In genomic region chr4:18022572-18023039, GRCh38 we compare ENCODE assay signal across 8 cellular contexts. TPM values are rescaled to one million over a fixed set of nuclear protein-coding genes. Genes with fewer than 3 reads are reported as not detected.
DNase-seq lines count a peak whose midpoint lies in the region; ATAC-seq and TF ChIP-seq lines count a peak whose summit lies in the region.

No MANE protein-coding gene starts in this region.

- H3K9ac ChIP-seq in parathyroid adenoma, result no peak overlapping the region

- H3K9me2 ChIP-seq in PC-9 (ENCODE audit: insufficient read depth), result no peaks in the 10 kb centered on the region

- H3K9me3 ChIP-seq in PC-9 (ENCODE audit: insufficient read depth, low read depth), result no peaks in the 10 kb centered on the region
- H3K9me3 ChIP-seq in esophagus squamous epithelium, result no peaks in the 10 kb centered on the region
- H3K9me3 ChIP-seq in parathyroid adenoma (ENCODE audit: control insufficient read depth, low read length), result no peaks in the 10 kb centered on the region

- no peak for TF ChIP-seq POLR2A in esophagus squamous epithelium (IDR thresholded peaks at IDR 0.05)

- H3K4me3 ChIP-seq in PC-9 (peak overlapping the region; percentile 75), esophagus squamous epithelium (peak overlapping the region; percentile 89 to 99 (median 93)), parathyroid adenoma (ENCODE audit: low read depth, low read length) (peak overlapping the region; percentile 76)

- no peak for ATAC-seq in GM19035 (IDR thresholded peaks at IDR 0.05; ENCODE audit: unreplicated experiment)

- H3K4me1 ChIP-seq in PC-9 (replicated peaks; ENCODE audit: insufficient read depth) (peaks cover 7% of the 10 kb centered on the region), esophagus squamous epithelium (peaks cover 0 to 20% (median 4%) of the 10 kb centered on the region in 3 donors), parathyroid adenoma (no peaks in the 10 kb centered on the region)

- POLR2A ChIA-PET in PC-9 (lab: Charles Lee; ENCODE audit: unreplicated experiment), result no interaction called here

- peak overlapping the region; percentile 92 for H3K4me2 ChIP-seq in PC-9
- peak overlapping the region; percentile 72 for H3K4me2 ChIP-seq in parathyroid adenoma (ENCODE audit: low read length)

- DNase-seq in DMS53 treated with DMSO at 0.1 percent for 48 hours (lab: John Stamatoyannopoulos, UW; ENCODE audit: unreplicated experiment) (peak; percentile 34), PC-9 (no peak), esophagus squamous epithelium (lab: John Stamatoyannopoulos, UW) (no peak), NCI-H345 (lab: John Stamatoyannopoulos, UW) (no peak), T-helper 9 cell (no peak), globus pallidus (ENCODE audit: low spot score) (no peak)

- TF ChIP-seq CTCF in PC-9 (conservative IDR thresholded peaks at IDR 0.05), result no peak
- no peak for TF ChIP-seq CTCF in esophagus squamous epithelium (IDR thresholded peaks at IDR 0.05)
- TF ChIP-seq CTCF in parathyroid adenoma (IDR thresholded peaks at IDR 0.05), result no peak

- no peaks in the 10 kb centered on the region for H4K20me1 ChIP-seq in PC-9 (ENCODE audit: insufficient read depth)

- WGBS in esophagus squamous epithelium, 2 donors, result 1 to 2% methylated on average over 15 to 18 of the region's 19 CpGs

- H3K79me2 ChIP-seq in PC-9 (ENCODE audit: low read depth) (peaks cover 30% of the 10 kb centered on the region), parathyroid adenoma (peaks cover 4% of the 10 kb centered on the region)

- H2AFZ ChIP-seq in PC-9, result peak overlapping the region; percentile 88
- H2AFZ ChIP-seq in parathyroid adenoma, result peak overlapping the region; percentile 93

- H3F3A ChIP-seq in PC-9 (ENCODE audit: insufficient read depth, low read depth), result no peaks in the 10 kb centered on the region

- H3K27me3 ChIP-seq in PC-9 (ENCODE audit: insufficient read depth, low read depth) (no peaks in the 10 kb centered on the region), esophagus squamous epithelium (no peaks in the 10 kb centered on the region), parathyroid adenoma (ENCODE audit: control insufficient read depth, insufficient read depth, low read length) (no peaks in the 10 kb centered on the region)

- H3K27ac ChIP-seq in PC-9 (no peak overlapping the region), esophagus squamous epithelium (peak overlapping the region; percentile 93 to 97 (median 96)), parathyroid adenoma (peak overlapping the region; percentile 79)

- CTCF ChIA-PET in PC-9 (lab: Charles Lee), result no interaction called here

- H3K36me3 ChIP-seq in PC-9 (ENCODE audit: low read depth), result no peaks in the 10 kb centered on the region
- H3K36me3 ChIP-seq in esophagus squamous epithelium, result no peaks in the 10 kb centered on the region
- H3K36me3 ChIP-seq in parathyroid adenoma (ENCODE audit: control insufficient read depth, insufficient read depth, low read length), result no peaks in the 10 kb centered on the region

- BruUV-seq in PC-9 (replicated peaks; lab: Mats Ljungman, UMichigan), result TSS peak; percentile 34

- intact Hi-C loops in PC-9 (cut with micrococcal nuclease; ENCODE audit: unreplicated experiment), result loop anchor here (5.0 kb wide), 2 partner anchors 210 to 510 kb away; partner anchors contain the start of genes DCAF16, NCAPG and QDPR
- intact Hi-C loops in esophagus squamous epithelium (cut with DNase I), result no loop called here

RNA-seq across cellular contexts. Expression of gene LCORL, which starts 1.1 kb away (rescaled TPM):
- 13.8 and 22.9 TPM in 2 replicates for total RNA-seq in PC-9 (2021)
- total RNA-seq in esophagus squamous epithelium, result 10 to 100 TPM in 1 of 4 donors, 1 to 10 TPM in 3; 6.1 to 17.5 (median 8.2) TPM
